Comparison of ENCODE assay signal across 1 cellular context in the genomic region with DNA sequence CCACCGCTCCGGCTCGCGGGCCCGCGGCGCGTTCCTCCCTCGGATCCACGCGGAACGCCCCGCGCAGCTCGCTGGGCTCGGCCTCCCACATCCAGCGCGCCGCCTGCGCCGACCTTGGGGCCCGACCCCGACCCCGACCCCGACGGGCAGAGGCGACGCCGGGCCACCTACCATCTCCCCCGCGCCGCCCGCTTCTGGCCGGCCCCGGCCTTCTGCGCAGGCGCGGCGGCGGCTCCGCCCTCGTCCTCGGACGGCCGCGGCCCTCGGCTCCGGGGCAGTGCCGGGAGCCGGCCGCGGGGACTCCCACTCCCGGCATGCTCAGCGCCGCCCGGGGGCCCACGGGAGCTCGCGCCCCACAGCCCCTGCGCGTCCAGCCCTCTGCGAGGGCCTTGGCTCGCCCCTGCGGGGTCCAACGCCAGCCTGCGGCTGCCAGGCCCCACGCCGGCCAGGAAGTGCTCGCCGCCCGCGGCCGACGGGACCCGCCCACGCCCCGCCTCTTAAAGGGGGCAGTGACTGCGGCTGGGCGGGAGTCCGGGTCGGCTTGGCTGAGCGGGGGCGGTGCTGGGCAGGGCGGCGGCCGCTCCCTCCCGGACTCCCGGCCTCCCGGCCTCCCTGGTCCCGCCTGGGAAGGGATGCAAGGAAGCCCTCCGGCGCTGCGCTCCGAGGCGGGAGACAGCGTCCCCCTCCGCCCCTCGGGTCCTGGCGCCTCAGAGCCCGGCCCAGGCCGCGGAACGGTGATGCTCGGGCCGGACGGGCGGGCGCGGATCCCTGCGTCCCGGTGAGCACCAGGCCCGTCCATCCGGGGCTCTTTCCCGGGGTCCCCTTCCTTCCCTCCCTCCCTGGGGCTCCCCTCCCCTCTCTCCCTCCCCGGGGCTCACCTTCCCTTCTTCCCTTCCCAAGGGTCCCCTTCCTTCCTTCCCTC.
TF ChIP-seq lines count a peak whose summit lies in the region.

A gene (minus strand): TSS at position 216 of the 922 bp plus-strand sequence. CDS start 42 bp downstream, at position 174.

TF ChIP-seq in HepG2, 621 proteins besides CTCF, POLR2A, EP300 and RAD21 (continued from another document and continues in another):
- 0 out of 2 replicates have a peak, but pooled peaks have one; percentile 4 for TF ChIP-seq HOXA9 (CRISPR knock-in tag; IDR thresholded peaks at IDR 0.05; ENCODE audit: borderline replicate concordance)
- peak; percentile 85; the same call in 1 of the 2 replicates for TF ChIP-seq ARNT2 (CRISPR knock-in tag; IDR thresholded peaks at IDR 0.05; ENCODE audit: low read depth)
- TF ChIP-seq SALL2 (CRISPR knock-in tag; IDR thresholded peaks at IDR 0.05), result no peak
- no peak for TF ChIP-seq CENPX (CRISPR knock-in tag; IDR thresholded peaks at IDR 0.05)
- 0 out of 2 replicates have a peak, but pooled peaks have one; percentile 55 for TF ChIP-seq ZNF350 (CRISPR knock-in tag; IDR thresholded peaks at IDR 0.05; ENCODE audit: borderline replicate concordance, low read depth)
- TF ChIP-seq HHEX (CRISPR knock-in tag; IDR thresholded peaks at IDR 0.05), result no peak
- no peak for TF ChIP-seq ZNF746 (CRISPR knock-in tag; IDR thresholded peaks at IDR 0.05)
- TF ChIP-seq NFE2L2 (IDR thresholded peaks at IDR 0.05; ENCODE audit: low read length), result no peak
- TF ChIP-seq, protein P1, sequence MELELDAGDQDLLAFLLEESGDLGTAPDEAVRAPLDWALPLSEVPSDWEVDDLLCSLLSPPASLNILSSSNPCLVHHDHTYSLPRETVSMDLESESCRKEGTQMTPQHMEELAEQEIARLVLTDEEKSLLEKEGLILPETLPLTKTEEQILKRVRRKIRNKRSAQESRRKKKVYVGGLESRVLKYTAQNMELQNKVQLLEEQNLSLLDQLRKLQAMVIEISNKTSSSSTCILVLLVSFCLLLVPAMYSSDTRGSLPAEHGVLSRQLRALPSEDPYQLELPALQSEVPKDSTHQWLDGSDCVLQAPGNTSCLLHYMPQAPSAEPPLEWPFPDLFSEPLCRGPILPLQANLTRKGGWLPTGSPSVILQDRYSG (CRISPR knock-in tag; IDR thresholded peaks at IDR 0.05), result peak; percentile 66
- TF ChIP-seq NONO (IDR thresholded peaks at IDR 0.05), result no peak
- peak; percentile 74 for TF ChIP-seq NONO (CRISPR knock-in tag; conservative IDR thresholded peaks at IDR 0.05)
- TF ChIP-seq, protein P2, sequence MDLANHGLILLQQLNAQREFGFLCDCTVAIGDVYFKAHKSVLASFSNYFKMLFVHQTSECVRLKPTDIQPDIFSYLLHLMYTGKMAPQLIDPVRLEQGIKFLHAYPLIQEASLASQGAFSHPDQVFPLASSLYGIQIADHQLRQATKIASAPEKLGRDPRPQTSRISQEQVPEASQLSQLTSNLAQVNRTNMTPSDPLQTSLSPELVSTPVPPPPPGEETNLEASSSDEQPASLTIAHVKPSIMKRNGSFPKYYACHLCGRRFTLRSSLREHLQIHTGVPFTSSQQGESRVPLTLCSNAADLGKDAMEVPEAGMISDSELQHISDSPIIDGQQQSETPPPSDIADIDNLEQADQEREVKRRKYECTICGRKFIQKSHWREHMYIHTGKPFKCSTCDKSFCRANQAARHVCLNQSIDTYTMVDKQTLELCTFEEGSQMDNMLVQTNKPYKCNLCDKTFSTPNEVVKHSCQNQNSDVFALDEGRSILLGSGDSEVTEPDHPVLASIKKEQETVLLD (CRISPR knock-in tag; IDR thresholded peaks at IDR 0.05; ENCODE audit: low read depth), result peak; percentile 77
- no peak for TF ChIP-seq ZNF879 (CRISPR knock-in tag; IDR thresholded peaks at IDR 0.05)
- TF ChIP-seq, protein P3, sequence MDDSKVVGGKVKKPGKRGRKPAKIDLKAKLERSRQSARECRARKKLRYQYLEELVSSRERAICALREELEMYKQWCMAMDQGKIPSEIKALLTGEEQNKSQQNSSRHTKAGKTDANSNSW (CRISPR knock-in tag; IDR thresholded peaks at IDR 0.05; ENCODE audit: borderline replicate concordance), result no peak
- TF ChIP-seq ZNF660 (CRISPR knock-in tag; IDR thresholded peaks at IDR 0.05; ENCODE audit: borderline replicate concordance, low read depth), result no peak
- no peak for TF ChIP-seq NFIB (CRISPR knock-in tag; IDR thresholded peaks at IDR 0.05; ENCODE audit: borderline replicate concordance)
- TF ChIP-seq ZNF205 (CRISPR knock-in tag; IDR thresholded peaks at IDR 0.05), result no peak
- TF ChIP-seq KAT2B (IDR thresholded peaks at IDR 0.05; ENCODE audit: borderline replicate concordance, low read depth, low read length), result no peak
- TF ChIP-seq, protein P4, sequence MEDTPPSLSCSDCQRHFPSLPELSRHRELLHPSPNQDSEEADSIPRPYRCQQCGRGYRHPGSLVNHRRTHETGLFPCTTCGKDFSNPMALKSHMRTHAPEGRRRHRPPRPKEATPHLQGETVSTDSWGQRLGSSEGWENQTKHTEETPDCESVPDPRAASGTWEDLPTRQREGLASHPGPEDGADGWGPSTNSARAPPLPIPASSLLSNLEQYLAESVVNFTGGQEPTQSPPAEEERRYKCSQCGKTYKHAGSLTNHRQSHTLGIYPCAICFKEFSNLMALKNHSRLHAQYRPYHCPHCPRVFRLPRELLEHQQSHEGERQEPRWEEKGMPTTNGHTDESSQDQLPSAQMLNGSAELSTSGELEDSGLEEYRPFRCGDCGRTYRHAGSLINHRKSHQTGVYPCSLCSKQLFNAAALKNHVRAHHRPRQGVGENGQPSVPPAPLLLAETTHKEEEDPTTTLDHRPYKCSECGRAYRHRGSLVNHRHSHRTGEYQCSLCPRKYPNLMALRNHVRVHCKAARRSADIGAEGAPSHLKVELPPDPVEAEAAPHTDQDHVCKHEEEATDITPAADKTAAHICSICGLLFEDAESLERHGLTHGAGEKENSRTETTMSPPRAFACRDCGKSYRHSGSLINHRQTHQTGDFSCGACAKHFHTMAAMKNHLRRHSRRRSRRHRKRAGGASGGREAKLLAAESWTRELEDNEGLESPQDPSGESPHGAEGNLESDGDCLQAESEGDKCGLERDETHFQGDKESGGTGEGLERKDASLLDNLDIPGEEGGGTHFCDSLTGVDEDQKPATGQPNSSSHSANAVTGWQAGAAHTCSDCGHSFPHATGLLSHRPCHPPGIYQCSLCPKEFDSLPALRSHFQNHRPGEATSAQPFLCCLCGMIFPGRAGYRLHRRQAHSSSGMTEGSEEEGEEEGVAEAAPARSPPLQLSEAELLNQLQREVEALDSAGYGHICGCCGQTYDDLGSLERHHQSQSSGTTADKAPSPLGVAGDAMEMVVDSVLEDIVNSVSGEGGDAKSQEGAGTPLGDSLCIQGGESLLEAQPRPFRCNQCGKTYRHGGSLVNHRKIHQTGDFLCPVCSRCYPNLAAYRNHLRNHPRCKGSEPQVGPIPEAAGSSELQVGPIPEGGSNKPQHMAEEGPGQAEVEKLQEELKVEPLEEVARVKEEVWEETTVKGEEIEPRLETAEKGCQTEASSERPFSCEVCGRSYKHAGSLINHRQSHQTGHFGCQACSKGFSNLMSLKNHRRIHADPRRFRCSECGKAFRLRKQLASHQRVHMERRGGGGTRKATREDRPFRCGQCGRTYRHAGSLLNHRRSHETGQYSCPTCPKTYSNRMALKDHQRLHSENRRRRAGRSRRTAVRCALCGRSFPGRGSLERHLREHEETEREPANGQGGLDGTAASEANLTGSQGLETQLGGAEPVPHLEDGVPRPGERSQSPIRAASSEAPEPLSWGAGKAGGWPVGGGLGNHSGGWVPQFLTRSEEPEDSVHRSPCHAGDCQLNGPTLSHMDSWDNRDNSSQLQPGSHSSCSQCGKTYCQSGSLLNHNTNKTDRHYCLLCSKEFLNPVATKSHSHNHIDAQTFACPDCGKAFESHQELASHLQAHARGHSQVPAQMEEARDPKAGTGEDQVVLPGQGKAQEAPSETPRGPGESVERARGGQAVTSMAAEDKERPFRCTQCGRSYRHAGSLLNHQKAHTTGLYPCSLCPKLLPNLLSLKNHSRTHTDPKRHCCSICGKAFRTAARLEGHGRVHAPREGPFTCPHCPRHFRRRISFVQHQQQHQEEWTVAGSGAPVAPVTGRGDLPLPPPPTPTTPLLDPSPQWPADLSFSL (CRISPR knock-in tag; IDR thresholded peaks at IDR 0.05), result no peak
- TF ChIP-seq SNAPC2 (CRISPR knock-in tag; IDR thresholded peaks at IDR 0.05), result no peak; the same call in 1 of the 2 replicates
- no peak for TF ChIP-seq ARNT (IDR thresholded peaks at IDR 0.05)
- TF ChIP-seq, protein P5, sequence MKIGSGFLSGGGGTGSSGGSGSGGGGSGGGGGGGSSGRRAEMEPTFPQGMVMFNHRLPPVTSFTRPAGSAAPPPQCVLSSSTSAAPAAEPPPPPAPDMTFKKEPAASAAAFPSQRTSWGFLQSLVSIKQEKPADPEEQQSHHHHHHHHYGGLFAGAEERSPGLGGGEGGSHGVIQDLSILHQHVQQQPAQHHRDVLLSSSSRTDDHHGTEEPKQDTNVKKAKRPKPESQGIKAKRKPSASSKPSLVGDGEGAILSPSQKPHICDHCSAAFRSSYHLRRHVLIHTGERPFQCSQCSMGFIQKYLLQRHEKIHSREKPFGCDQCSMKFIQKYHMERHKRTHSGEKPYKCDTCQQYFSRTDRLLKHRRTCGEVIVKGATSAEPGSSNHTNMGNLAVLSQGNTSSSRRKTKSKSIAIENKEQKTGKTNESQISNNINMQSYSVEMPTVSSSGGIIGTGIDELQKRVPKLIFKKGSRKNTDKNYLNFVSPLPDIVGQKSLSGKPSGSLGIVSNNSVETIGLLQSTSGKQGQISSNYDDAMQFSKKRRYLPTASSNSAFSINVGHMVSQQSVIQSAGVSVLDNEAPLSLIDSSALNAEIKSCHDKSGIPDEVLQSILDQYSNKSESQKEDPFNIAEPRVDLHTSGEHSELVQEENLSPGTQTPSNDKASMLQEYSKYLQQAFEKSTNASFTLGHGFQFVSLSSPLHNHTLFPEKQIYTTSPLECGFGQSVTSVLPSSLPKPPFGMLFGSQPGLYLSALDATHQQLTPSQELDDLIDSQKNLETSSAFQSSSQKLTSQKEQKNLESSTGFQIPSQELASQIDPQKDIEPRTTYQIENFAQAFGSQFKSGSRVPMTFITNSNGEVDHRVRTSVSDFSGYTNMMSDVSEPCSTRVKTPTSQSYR (CRISPR knock-in tag; IDR thresholded peaks at IDR 0.05; ENCODE audit: borderline replicate concordance), result peak; percentile 37; the same call in 1 of the 2 replicates
- peak; percentile 7; the same call in 1 of the 2 replicates for TF ChIP-seq ZNF776 (CRISPR knock-in tag; IDR thresholded peaks at IDR 0.05)
- TF ChIP-seq SP4 (CRISPR knock-in tag; IDR thresholded peaks at IDR 0.05), result peak; percentile 94
- TF ChIP-seq, protein P6, sequence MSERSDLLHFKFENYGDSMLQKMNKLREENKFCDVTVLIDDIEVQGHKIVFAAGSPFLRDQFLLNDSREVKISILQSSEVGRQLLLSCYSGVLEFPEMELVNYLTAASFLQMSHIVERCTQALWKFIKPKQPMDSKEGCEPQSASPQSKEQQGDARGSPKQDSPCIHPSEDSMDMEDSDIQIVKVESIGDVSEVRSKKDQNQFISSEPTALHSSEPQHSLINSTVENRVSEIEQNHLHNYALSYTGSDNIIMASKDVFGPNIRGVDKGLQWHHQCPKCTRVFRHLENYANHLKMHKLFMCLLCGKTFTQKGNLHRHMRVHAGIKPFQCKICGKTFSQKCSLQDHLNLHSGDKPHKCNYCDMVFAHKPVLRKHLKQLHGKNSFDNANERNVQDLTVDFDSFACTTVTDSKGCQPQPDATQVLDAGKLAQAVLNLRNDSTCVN (CRISPR knock-in tag; IDR thresholded peaks at IDR 0.05; ENCODE audit: borderline replicate concordance), result no peak
- TF ChIP-seq ZFP36 (IDR thresholded peaks at IDR 0.05; ENCODE audit: borderline replicate concordance, low read depth, low read length, partially characterized antibody), result no peak
- no peak for TF ChIP-seq TBL1XR1 (IDR thresholded peaks at IDR 0.05; ENCODE audit: borderline replicate concordance, low read length, partially characterized antibody)
- no peak for TF ChIP-seq ZNF101 (CRISPR knock-in tag; IDR thresholded peaks at IDR 0.05; ENCODE audit: borderline replicate concordance, low read depth)
- TF ChIP-seq, protein P7, sequence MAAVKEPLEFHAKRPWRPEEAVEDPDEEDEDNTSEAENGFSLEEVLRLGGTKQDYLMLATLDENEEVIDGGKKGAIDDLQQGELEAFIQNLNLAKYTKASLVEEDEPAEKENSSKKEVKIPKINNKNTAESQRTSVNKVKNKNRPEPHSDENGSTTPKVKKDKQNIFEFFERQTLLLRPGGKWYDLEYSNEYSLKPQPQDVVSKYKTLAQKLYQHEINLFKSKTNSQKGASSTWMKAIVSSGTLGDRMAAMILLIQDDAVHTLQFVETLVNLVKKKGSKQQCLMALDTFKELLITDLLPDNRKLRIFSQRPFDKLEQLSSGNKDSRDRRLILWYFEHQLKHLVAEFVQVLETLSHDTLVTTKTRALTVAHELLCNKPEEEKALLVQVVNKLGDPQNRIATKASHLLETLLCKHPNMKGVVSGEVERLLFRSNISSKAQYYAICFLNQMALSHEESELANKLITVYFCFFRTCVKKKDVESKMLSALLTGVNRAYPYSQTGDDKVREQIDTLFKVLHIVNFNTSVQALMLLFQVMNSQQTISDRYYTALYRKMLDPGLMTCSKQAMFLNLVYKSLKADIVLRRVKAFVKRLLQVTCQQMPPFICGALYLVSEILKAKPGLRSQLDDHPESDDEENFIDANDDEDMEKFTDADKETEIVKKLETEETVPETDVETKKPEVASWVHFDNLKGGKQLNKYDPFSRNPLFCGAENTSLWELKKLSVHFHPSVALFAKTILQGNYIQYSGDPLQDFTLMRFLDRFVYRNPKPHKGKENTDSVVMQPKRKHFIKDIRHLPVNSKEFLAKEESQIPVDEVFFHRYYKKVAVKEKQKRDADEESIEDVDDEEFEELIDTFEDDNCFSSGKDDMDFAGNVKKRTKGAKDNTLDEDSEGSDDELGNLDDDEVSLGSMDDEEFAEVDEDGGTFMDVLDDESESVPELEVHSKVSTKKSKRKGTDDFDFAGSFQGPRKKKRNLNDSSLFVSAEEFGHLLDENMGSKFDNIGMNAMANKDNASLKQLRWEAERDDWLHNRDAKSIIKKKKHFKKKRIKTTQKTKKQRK (IDR thresholded peaks at IDR 0.05; ENCODE audit: low read length), result no peak
- no peak for TF ChIP-seq RAD51 (IDR thresholded peaks at IDR 0.05; ENCODE audit: borderline replicate concordance)
- TF ChIP-seq FOXA1 (IDR thresholded peaks at IDR 0.05), result no peak
- TF ChIP-seq FOXA1 (CRISPR knock-in tag; IDR thresholded peaks at IDR 0.05), result no peak
- TF ChIP-seq BCL6 (CRISPR knock-in tag; IDR thresholded peaks at IDR 0.05), result no peak
- TF ChIP-seq, protein P8, sequence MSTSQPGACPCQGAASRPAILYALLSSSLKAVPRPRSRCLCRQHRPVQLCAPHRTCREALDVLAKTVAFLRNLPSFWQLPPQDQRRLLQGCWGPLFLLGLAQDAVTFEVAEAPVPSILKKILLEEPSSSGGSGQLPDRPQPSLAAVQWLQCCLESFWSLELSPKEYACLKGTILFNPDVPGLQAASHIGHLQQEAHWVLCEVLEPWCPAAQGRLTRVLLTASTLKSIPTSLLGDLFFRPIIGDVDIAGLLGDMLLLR (CRISPR knock-in tag; IDR thresholded peaks at IDR 0.05), result no peak
- TF ChIP-seq, protein P9, sequence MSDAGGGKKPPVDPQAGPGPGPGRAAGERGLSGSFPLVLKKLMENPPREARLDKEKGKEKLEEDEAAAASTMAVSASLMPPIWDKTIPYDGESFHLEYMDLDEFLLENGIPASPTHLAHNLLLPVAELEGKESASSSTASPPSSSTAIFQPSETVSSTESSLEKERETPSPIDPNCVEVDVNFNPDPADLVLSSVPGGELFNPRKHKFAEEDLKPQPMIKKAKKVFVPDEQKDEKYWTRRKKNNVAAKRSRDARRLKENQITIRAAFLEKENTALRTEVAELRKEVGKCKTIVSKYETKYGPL (CRISPR knock-in tag; IDR thresholded peaks at IDR 0.05), result no peak
- no peak for TF ChIP-seq ZNF225 (CRISPR knock-in tag; IDR thresholded peaks at IDR 0.05)
- no peak for TF ChIP-seq ZNF557 (CRISPR knock-in tag; IDR thresholded peaks at IDR 0.05)
